In genomic region chr1:230084408-230085177, GRCh38 we compare ENCODE assay signal across 1 cellular context.
A peak's percentile ranks its signal among the peaks of the same experiment; 100 is the strongest.
TF ChIP-seq lines count a peak whose summit lies in the region.

No MANE protein-coding gene starts in this region.

TF ChIP-seq in HEK293, 187 proteins besides CTCF, POLR2A, EP300 and RAD21 (continued from another document):
- peak; percentile 80 for TF ChIP-seq PRDM10 (tag by site-specific recombination; IDR thresholded peaks at IDR 0.05)
- peak; percentile 68; the same call in 1 of the 2 replicates for TF ChIP-seq ZBTB1 (tag by site-specific recombination; IDR thresholded peaks at IDR 0.05)
- no peak for TF ChIP-seq ZNF112 (tag by site-specific recombination; IDR thresholded peaks at IDR 0.05)
- TF ChIP-seq KLF17 (tag by site-specific recombination; IDR thresholded peaks at IDR 0.05): peak; percentile 90
- TF ChIP-seq ZNF843 (tag by site-specific recombination; IDR thresholded peaks at IDR 0.05): peak; percentile 75
- TF ChIP-seq ZNF366 (tag by site-specific recombination; conservative IDR thresholded peaks at IDR 0.05): peak; percentile 95
- TF ChIP-seq ZSCAN30 (tag by site-specific recombination; IDR thresholded peaks at IDR 0.05): peak; percentile 59; the same call in 1 of the 2 replicates
- TF ChIP-seq RBAK (tag by site-specific recombination; IDR thresholded peaks at IDR 0.05): peak; percentile 31; the same call in 1 of the 2 replicates
- peak; percentile 37 for TF ChIP-seq ZNF335 (tag by site-specific recombination; conservative IDR thresholded peaks at IDR 0.05)
- TF ChIP-seq ZNF394 (tag by site-specific recombination; IDR thresholded peaks at IDR 0.05; ENCODE audit: borderline replicate concordance): peak; percentile 61; the same call in 1 of the 2 replicates
- TF ChIP-seq ZIC2 (tag by site-specific recombination; IDR thresholded peaks at IDR 0.05): peak; percentile 90
- peak; percentile 90 for TF ChIP-seq OSR2 (tag by site-specific recombination; IDR thresholded peaks at IDR 0.05)
- TF ChIP-seq KLF8 (tag by site-specific recombination; IDR thresholded peaks at IDR 0.05): peak; percentile 63; the same call in 1 of the 2 replicates
- TF ChIP-seq PRDM2 (tag by site-specific recombination; IDR thresholded peaks at IDR 0.05; ENCODE audit: borderline replicate concordance): peak; percentile 9; the same call in 1 of the 2 replicates
- no peak for TF ChIP-seq ZNF521 (tag by site-specific recombination; IDR thresholded peaks at IDR 0.05)
- no peak for TF ChIP-seq TCF7L2 (IDR thresholded peaks at IDR 0.05; ENCODE audit: borderline replicate concordance, low read depth, low read length)
- TF ChIP-seq ZNF2 (tag by site-specific recombination; IDR thresholded peaks at IDR 0.05): peak; percentile 85
- TF ChIP-seq YY1 (tag by site-specific recombination; IDR thresholded peaks at IDR 0.05): no peak
- peak; percentile 90 for TF ChIP-seq ZNF558 (tag by site-specific recombination; IDR thresholded peaks at IDR 0.05)
- peak; percentile 99 for TF ChIP-seq ZNF600 (tag by site-specific recombination; IDR thresholded peaks at IDR 0.05)
- TF ChIP-seq ZNF701 (tag by site-specific recombination; IDR thresholded peaks at IDR 0.05): no peak
- peak; percentile 98 for TF ChIP-seq SP7 (tag by site-specific recombination; IDR thresholded peaks at IDR 0.05)
- TF ChIP-seq ZEB2 (tag by site-specific recombination; IDR thresholded peaks at IDR 0.05): peak; percentile 98
- peak; percentile 86 for TF ChIP-seq ZBTB6 (tag by site-specific recombination; IDR thresholded peaks at IDR 0.05)
- peak; percentile 81 for TF ChIP-seq PRDM1 (tag by site-specific recombination; IDR thresholded peaks at IDR 0.05)
- peak; percentile 97 for TF ChIP-seq ZNF660 (tag by site-specific recombination; IDR thresholded peaks at IDR 0.05)
- no peak for TF ChIP-seq ZNF155 (tag by site-specific recombination; IDR thresholded peaks at IDR 0.05)
- TF ChIP-seq GLIS2 (tag by site-specific recombination; IDR thresholded peaks at IDR 0.05): peak; percentile 93
- TF ChIP-seq INSM2 (tag by site-specific recombination; IDR thresholded peaks at IDR 0.05): peak; percentile 88
- TF ChIP-seq YY2 (tag by site-specific recombination; IDR thresholded peaks at IDR 0.05): no peak
- 0 out of 2 replicates have a peak, but pooled peaks have one; percentile 55 for TF ChIP-seq ZBTB10 (tag by site-specific recombination; IDR thresholded peaks at IDR 0.05)
- TF ChIP-seq ZNF324 (tag by site-specific recombination; IDR thresholded peaks at IDR 0.05): peak; percentile 94
- TF ChIP-seq ZBTB7A (tag by site-specific recombination; IDR thresholded peaks at IDR 0.05; ENCODE audit: low read depth): 0 out of 2 replicates have a peak, but pooled peaks have one; percentile 46
- TF ChIP-seq ZNF501 (tag by site-specific recombination; IDR thresholded peaks at IDR 0.05): peak; percentile 81; the same call in 1 of the 2 replicates
- TF ChIP-seq ZNF10 (tag by site-specific recombination; IDR thresholded peaks at IDR 0.05): peak; percentile 85
- TF ChIP-seq ZXDB (tag by site-specific recombination; IDR thresholded peaks at IDR 0.05): peak; percentile 90
TF ChIP-seq in HEK293: peak in this region for 60.
